In the genomic region with DNA sequence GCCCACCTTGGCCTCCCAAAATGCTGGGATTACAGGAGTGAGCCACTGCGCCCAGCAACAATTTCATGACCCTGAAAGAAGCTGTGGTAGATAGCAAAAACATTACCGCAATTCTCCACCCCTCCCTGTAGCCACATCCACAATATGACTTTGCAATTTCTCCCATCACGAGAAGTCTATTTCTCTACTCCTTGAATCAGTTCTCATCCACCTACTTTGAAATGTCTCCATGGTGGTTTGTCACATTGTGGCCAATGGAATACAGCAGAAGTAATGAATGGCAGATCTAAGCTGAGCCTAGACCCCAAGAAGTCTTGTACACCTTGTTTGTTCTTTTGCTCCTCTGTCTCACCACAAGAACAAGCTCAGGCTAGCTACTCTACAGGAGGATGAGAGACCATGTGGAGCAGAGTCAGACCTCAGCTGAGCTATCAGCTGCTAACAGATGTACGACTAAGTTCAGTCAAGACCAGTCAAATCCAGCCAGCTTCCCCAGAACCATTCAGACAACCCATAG, we compare ENCODE assay signal across 1 cellular context.
TF ChIP-seq lines count a peak whose summit lies in the region.

No MANE protein-coding gene starts in this region.

TF ChIP-seq in K562, 482 proteins besides CTCF, POLR2A, EP300 and RAD21 (continued from another document and continues in another):
- TF ChIP-seq SMARCB1 (IDR thresholded peaks at IDR 0.05; ENCODE audit: insufficient read length, low read depth): no peak
- 0 out of 2 replicates have a peak, but pooled peaks have one; percentile 19 for TF ChIP-seq PHF8 (IDR thresholded peaks at IDR 0.05; ENCODE audit: borderline replicate concordance, low read length)
- TF ChIP-seq, protein P1, sequence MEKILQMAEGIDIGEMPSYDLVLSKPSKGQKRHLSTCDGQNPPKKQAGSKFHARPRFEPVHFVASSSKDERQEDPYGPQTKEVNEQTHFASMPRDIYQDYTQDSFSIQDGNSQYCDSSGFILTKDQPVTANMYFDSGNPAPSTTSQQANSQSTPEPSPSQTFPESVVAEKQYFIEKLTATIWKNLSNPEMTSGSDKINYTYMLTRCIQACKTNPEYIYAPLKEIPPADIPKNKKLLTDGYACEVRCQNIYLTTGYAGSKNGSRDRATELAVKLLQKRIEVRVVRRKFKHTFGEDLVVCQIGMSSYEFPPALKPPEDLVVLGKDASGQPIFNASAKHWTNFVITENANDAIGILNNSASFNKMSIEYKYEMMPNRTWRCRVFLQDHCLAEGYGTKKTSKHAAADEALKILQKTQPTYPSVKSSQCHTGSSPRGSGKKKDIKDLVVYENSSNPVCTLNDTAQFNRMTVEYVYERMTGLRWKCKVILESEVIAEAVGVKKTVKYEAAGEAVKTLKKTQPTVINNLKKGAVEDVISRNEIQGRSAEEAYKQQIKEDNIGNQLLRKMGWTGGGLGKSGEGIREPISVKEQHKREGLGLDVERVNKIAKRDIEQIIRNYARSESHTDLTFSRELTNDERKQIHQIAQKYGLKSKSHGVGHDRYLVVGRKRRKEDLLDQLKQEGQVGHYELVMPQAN (IDR thresholded peaks at IDR 0.05; ENCODE audit: borderline replicate concordance): peak; percentile 62; the same call in 1 of the 2 replicates
- TF ChIP-seq FOS (IDR thresholded peaks at IDR 0.05; ENCODE audit: extremely low read depth, insufficient read length): no peak
- peak; percentile 38; the same call in 1 of the 2 replicates for TF ChIP-seq MAFK (IDR thresholded peaks at IDR 0.05; ENCODE audit: low read length)
- TF ChIP-seq TRIM28 (IDR thresholded peaks at IDR 0.05): 0 out of 2 replicates have a peak, but pooled peaks have one; percentile 58
- TF ChIP-seq NBN (IDR thresholded peaks at IDR 0.05; ENCODE audit: low read depth): peak; percentile 72; the same call in 1 of the 2 replicates
- TF ChIP-seq HNRNPLL (IDR thresholded peaks at IDR 0.05; ENCODE audit: low read depth, low read length, poor library complexity, severe bottlenecking): no peak
- peak; percentile 76 for TF ChIP-seq EHMT2 (IDR thresholded peaks at IDR 0.05)
- TF ChIP-seq, protein P2, sequence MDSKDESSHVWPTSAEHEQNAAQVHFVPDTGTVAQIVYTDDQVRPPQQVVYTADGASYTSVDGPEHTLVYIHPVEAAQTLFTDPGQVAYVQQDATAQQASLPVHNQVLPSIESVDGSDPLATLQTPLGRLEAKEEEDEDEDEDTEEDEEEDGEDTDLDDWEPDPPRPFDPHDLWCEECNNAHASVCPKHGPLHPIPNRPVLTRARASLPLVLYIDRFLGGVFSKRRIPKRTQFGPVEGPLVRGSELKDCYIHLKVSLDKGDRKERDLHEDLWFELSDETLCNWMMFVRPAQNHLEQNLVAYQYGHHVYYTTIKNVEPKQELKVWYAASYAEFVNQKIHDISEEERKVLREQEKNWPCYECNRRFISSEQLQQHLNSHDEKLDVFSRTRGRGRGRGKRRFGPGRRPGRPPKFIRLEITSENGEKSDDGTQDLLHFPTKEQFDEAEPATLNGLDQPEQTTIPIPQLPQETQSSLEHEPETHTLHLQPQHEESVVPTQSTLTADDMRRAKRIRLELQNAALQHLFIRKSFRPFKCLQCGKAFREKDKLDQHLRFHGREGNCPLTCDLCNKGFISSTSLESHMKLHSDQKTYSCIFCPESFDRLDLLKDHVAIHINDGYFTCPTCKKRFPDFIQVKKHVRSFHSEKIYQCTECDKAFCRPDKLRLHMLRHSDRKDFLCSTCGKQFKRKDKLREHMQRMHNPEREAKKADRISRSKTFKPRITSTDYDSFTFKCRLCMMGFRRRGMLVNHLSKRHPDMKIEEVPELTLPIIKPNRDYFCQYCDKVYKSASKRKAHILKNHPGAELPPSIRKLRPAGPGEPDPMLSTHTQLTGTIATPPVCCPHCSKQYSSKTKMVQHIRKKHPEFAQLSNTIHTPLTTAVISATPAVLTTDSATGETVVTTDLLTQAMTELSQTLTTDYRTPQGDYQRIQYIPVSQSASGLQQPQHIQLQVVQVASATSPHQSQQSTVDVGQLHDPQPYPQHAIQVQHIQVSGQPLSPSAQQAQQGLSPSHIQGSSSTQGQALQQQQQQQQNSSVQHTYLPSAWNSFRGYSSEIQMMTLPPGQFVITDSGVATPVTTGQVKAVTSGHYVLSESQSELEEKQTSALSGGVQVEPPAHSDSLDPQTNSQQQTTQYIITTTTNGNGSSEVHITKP (IDR thresholded peaks at IDR 0.05; ENCODE audit: partially characterized antibody): peak; percentile 29
- TF ChIP-seq, protein P3, sequence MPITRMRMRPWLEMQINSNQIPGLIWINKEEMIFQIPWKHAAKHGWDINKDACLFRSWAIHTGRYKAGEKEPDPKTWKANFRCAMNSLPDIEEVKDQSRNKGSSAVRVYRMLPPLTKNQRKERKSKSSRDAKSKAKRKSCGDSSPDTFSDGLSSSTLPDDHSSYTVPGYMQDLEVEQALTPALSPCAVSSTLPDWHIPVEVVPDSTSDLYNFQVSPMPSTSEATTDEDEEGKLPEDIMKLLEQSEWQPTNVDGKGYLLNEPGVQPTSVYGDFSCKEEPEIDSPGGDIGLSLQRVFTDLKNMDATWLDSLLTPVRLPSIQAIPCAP (CRISPR knock-in tag; IDR thresholded peaks at IDR 0.05; ENCODE audit: borderline replicate concordance): no peak
- peak; percentile 62 to 84 for TF ChIP-seq TRIM24 (IDR thresholded peaks at IDR 0.05)
- TF ChIP-seq, protein P4, sequence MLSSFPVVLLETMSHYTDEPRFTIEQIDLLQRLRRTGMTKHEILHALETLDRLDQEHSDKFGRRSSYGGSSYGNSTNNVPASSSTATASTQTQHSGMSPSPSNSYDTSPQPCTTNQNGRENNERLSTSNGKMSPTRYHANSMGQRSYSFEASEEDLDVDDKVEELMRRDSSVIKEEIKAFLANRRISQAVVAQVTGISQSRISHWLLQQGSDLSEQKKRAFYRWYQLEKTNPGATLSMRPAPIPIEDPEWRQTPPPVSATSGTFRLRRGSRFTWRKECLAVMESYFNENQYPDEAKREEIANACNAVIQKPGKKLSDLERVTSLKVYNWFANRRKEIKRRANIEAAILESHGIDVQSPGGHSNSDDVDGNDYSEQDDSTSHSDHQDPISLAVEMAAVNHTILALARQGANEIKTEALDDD (IDR thresholded peaks at IDR 0.05): peak; percentile 58; the same call in 1 of the 2 replicates
- peak; percentile 45; the same call in 1 of the 2 replicates for TF ChIP-seq ZEB2 (IDR thresholded peaks at IDR 0.05)
- TF ChIP-seq SP1 (CRISPR knock-in tag; IDR thresholded peaks at IDR 0.05): peak; percentile 59; the same call in 1 of the 2 replicates
- TF ChIP-seq, protein P5, sequence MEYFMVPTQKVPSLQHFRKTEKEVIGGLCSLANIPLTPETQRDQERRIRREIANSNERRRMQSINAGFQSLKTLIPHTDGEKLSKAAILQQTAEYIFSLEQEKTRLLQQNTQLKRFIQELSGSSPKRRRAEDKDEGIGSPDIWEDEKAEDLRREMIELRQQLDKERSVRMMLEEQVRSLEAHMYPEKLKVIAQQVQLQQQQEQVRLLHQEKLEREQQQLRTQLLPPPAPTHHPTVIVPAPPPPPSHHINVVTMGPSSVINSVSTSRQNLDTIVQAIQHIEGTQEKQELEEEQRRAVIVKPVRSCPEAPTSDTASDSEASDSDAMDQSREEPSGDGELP (CRISPR knock-in tag; IDR thresholded peaks at IDR 0.05; ENCODE audit: borderline replicate concordance): peak; percentile 92
- 0 out of 2 replicates have a peak, but pooled peaks have one; percentile 50 for TF ChIP-seq PML (IDR thresholded peaks at IDR 0.05; ENCODE audit: low read length)
- peak in 1 of 2 experiments; percentile 78; a peak in 2 of 4 replicates for TF ChIP-seq HDAC1 (IDR thresholded peaks at IDR 0.05)
- peak; percentile 87 for TF ChIP-seq ARID1B (IDR thresholded peaks at IDR 0.05)
- TF ChIP-seq SMAD4 (CRISPR knock-in tag; conservative IDR thresholded peaks at IDR 0.05): peak; percentile 41; the same call in 1 of the 2 replicates
- peak in 1 of 2 experiments; percentile 37; a peak in 2 of 4 replicates for TF ChIP-seq FOXK2 (conservative IDR thresholded peaks at IDR 0.05 in 1 of 2, IDR thresholded peaks at IDR 0.05 in 1 of 2; ENCODE audit: low read depth in 2 of 2)
- 0 out of 2 replicates have a peak, but pooled peaks have one; percentile 23 for TF ChIP-seq RAD51 (IDR thresholded peaks at IDR 0.05; ENCODE audit: borderline replicate concordance, low read depth)
- TF ChIP-seq, protein P6, sequence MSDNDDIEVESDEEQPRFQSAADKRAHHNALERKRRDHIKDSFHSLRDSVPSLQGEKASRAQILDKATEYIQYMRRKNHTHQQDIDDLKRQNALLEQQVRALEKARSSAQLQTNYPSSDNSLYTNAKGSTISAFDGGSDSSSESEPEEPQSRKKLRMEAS (CRISPR knock-in tag; IDR thresholded peaks at IDR 0.05): peak; percentile 75
- TF ChIP-seq, protein P7, sequence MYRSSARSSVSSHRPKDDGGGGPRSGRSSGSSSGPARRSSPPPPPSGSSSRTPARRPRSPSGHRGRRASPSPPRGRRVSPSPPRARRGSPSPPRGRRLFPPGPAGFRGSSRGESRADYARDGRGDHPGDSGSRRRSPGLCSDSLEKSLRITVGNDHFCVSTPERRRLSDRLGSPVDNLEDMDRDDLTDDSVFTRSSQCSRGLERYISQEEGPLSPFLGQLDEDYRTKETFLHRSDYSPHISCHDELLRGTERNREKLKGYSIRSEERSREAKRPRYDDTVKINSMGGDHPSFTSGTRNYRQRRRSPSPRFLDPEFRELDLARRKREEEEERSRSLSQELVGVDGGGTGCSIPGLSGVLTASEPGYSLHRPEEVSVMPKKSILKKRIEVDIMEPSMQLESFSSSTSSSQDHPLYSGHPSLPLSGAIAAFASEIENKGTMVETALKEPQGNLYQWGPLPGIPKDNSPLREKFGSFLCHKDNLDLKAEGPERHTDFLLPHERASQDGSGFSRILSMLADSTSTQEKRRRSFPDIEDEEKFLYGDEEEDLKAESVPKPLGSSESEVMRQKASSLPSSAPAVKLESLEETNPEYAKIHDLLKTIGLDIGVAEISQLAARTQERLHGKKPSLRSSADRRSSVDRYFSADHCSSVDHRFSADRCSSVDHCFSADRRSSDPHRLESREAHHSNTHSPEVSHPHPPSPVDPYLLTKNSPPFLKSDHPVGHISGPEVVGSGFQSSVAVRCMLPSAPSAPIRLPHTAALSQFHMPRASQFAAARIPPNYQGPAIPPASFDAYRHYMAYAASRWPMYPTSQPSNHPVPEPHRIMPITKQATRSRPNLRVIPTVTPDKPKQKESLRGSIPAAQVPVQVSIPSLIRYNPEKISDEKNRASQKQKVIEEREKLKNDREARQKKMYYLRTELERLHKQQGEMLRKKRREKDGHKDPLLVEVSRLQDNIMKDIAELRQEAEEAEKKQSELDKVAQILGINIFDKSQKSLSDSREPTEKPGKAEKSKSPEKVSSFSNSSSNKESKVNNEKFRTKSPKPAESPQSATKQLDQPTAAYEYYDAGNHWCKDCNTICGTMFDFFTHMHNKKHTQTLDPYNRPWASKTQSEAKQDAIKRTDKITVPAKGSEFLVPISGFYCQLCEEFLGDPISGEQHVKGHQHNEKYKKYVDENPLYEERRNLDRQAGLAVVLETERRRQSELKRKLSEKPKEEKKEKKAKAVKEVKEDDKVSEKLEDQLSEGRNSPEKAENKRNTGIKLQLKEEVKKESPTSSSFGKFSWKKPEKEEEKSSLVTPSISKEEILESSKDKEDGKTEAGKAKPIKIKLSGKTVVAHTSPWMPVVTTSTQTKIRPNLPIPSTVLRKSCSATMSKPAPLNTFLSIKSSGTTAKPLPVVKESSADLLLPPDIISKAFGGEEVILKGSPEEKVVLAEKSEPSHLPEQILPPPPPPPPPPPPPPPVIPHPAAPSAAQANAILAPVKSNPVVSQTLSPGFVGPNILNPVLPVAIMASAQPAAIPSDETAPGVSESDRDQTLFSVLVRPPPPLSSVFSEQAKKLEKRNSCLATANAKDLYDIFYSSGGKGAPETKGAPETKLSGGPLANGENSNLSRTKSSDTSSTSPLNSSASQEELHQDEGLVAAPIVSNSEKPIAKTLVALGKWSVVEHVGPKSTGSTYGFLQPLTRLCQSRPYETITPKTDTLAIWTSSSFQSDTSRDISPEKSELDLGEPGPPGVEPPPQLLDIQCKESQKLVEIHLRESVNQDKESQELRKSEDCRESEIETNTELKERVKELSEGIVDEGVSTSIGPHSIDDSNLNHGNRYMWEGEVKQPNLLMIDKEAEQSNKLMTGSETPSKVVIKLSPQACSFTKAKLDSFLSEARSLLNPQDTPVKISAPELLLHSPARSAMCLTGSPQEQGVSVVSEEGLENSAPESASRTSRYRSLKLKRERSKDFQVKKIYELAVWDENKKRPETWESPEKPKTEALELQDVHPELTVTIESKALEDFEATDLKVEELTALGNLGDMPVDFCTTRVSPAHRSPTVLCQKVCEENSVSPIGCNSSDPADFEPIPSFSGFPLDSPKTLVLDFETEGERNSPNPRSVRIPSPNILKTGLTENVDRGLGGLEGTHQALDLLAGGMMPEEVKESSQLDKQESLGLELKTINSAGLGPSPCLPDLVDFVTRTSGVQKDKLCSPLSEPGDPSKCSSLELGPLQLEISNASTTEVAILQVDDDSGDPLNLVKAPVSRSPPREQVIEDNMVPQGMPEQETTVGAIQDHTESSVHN (IDR thresholded peaks at IDR 0.05; ENCODE audit: borderline replicate concordance in 1 of 2, low read depth in 1 of 2): peak in 1 of 2 experiments; percentile 75; a peak in 2 of 4 replicates
- TF ChIP-seq HDAC2 (IDR thresholded peaks at IDR 0.05): 0 out of 2 replicates have a peak, but pooled peaks have one; percentile 56
- TF ChIP-seq RBFOX2 (IDR thresholded peaks at IDR 0.05; ENCODE audit: low read depth, low read length): 0 out of 2 replicates have a peak, but pooled peaks have one; percentile 22
- TF ChIP-seq, protein P8, sequence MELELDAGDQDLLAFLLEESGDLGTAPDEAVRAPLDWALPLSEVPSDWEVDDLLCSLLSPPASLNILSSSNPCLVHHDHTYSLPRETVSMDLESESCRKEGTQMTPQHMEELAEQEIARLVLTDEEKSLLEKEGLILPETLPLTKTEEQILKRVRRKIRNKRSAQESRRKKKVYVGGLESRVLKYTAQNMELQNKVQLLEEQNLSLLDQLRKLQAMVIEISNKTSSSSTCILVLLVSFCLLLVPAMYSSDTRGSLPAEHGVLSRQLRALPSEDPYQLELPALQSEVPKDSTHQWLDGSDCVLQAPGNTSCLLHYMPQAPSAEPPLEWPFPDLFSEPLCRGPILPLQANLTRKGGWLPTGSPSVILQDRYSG (tag; conservative IDR thresholded peaks at IDR 0.05; ENCODE audit: low read depth): no peak
- 0 out of 2 replicates have a peak, but pooled peaks have one; percentile 40 for TF ChIP-seq LCOR (CRISPR knock-in tag; IDR thresholded peaks at IDR 0.05)
- TF ChIP-seq FOXM1 (IDR thresholded peaks at IDR 0.05; ENCODE audit: low read depth): no peak
- no peak for TF ChIP-seq FOXM1 (CRISPR knock-in tag; IDR thresholded peaks at IDR 0.05; ENCODE audit: low read depth)
- no peak for TF ChIP-seq ZNF586 (CRISPR knock-in tag; conservative IDR thresholded peaks at IDR 0.05)
- peak; percentile 66 for TF ChIP-seq GATA2 (CRISPR knock-in tag; IDR thresholded peaks at IDR 0.05)
- no peak for TF ChIP-seq FOSL1 (tag; conservative IDR thresholded peaks at IDR 0.05)
